Comparison of ENCODE assay signal across 10 cellular contexts in genomic region chr10:91596821-91597396, GRCh38. TPM values are rescaled to one million over a fixed set of nuclear protein-coding genes. Genes with fewer than 3 reads are reported as not detected.
DNase-seq lines count a peak whose midpoint lies in the region; ATAC-seq and TF ChIP-seq lines count a peak whose summit lies in the region.
"Had no signal": no experiment of that assay in that cellular context is flagged by ENCODE, and none has a peak within 500 bp of the region (broad histone marks: within the 10 kb centered on the region; RNA-seq: fewer than 3 reads in every experiment).

No MANE protein-coding gene starts in this region.

- H2AFZ ChIP-seq in ACC112 (ENCODE audit: low read length, unreplicated experiment), result peak overlapping the region; percentile 39

- no peak overlapping the region for H3K9ac ChIP-seq in muscle layer of colon (ENCODE audit: low read length)

- no peak for TF ChIP-seq CTCF in choroid plexus epithelial cell (conservative IDR thresholded peaks at IDR 0.05; ENCODE audit: low read depth, low read length)

- DNase-seq in LHCN-M2 (ENCODE audit: low read depth) (peak; percentile 78), choroid plexus epithelial cell (ENCODE audit: low read depth) (peak; percentile 88), NCI-H510A (lab: John Stamatoyannopoulos, UW) (no peak), cerebellar nuclear complex (lab: John Stamatoyannopoulos, UW) (no peak)
- DNase-seq in activated CD4-positive, CD25-positive, alpha-beta regulatory T cell treated with anti-CD3 and anti-CD28 coated beads, Interleukin-2, amount 50 U/mL, for 72 hours, result no peak
- DNase-seq: activated naive CD8-positive, alpha-beta T cell treated with anti-CD3 and anti-CD28 coated beads, Interleukin-2, amount 10 ng/mL, durations not matched to agents 7 days and 5 days; DND-41 had no signal

- H3K4me3 ChIP-seq in ACC112 (ENCODE audit: low read depth, low read length) (no peak overlapping the region), choroid plexus epithelial cell (ENCODE audit: low read depth, low read length) (no peak overlapping the region), muscle layer of colon (ENCODE audit: low read depth in 1 of 2, low read length in 2 of 2) (peak overlapping the region in 1 of 2 donors; percentile 25)

- ATAC-seq in GM21528 (IDR thresholded peaks at IDR 0.05; ENCODE audit: low FRiP score, unreplicated experiment), result no peak

- H3K27me3 ChIP-seq in ACC112 (ENCODE audit: insufficient read depth, low read length) (no peaks in the 10 kb centered on the region), muscle layer of colon (ENCODE audit: control insufficient read depth in 1 of 2, insufficient read depth in 2 of 2, low read length in 2 of 2) (no peaks in the 10 kb centered on the region)

- H3K36me3 ChIP-seq in ACC112 (ENCODE audit: insufficient read depth, low read length) (no peaks in the 10 kb centered on the region), muscle layer of colon (ENCODE audit: insufficient read depth, low read length) (no peaks in the 10 kb centered on the region)

- H3K4me1 ChIP-seq in ACC112 (ENCODE audit: control insufficient read depth, insufficient read depth, low read length, unreplicated experiment) (peaks cover 39% of the 10 kb centered on the region), muscle layer of colon (ENCODE audit: insufficient read depth, low read length) (peaks cover 55% of the 10 kb centered on the region)

- no peaks in the 10 kb centered on the region for H3K9me3 ChIP-seq in muscle layer of colon (ENCODE audit: low read length)

- H3K27ac ChIP-seq in ACC112 (ENCODE audit: low read depth, low read length), result peak overlapping the region; percentile 91
- H3K27ac ChIP-seq in muscle layer of colon (ENCODE audit: low read depth, low read length), result peak overlapping the region; percentile 69

- no peaks in the 10 kb centered on the region for H3K79me2 ChIP-seq in ACC112 (ENCODE audit: control insufficient read depth, insufficient read depth, low read length, unreplicated experiment)

RNA-seq across cellular contexts. Expression of gene PPP1R3C, which starts 36.0 kb away (rescaled TPM):
- 74.9 and 101 TPM in 2 replicates for total RNA-seq in LHCN-M2 (2014; rRNA removed)
- 45.9 TPM for polyA plus RNA-seq in LHCN-M2 (2012)

Comparison
In these comparisons a context has a peak if more than half of its experiments do, and no peak if none do; other contexts are left out.
1. DNase-seq: peak in LHCN-M2 (single experiment) and choroid plexus epithelial cell (single experiment); none in NCI-H510A (single experiment), activated CD4-positive, CD25-positive, alpha-beta regulatory T cell treated with anti-CD3 and anti-CD28 coated beads, Interleukin-2, amount 50 U/mL, for 72 hours (single experiment) and cerebellar nuclear complex (0 of 2).